ENCODE assay signal across 9 cellular contexts in the genomic region with DNA sequence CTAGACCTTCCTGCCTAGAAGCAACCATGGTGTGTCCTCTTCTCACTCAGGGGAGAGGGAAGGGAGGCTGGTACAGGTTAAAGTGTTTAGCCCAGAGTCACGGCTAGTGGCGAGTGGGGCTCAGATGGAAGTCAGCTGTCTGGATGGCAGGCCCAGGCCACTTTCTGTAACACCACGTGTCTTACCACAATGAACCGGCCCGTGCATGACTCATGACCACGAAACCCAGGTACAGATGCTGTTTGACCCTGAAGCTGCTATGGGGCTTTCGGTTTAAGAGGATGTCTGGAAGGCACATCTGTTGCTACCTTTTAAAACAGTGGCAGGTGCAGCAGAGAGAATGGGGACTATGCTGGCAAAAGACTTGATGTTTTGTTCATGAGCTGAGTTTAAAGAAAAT. TPM values are rescaled to one million over a fixed set of nuclear protein-coding genes. Genes with fewer than 3 reads are reported as not detected.
DNase-seq lines count a peak whose midpoint lies in the region; ATAC-seq and TF ChIP-seq lines count a peak whose summit lies in the region.
"Had no signal": no experiment of that assay in that cellular context is flagged by ENCODE, and none has a peak within 500 bp of the region (broad histone marks: within the 10 kb centered on the region; RNA-seq: fewer than 3 reads in every experiment).

No MANE protein-coding gene starts in this region.

- no peak overlapping the region for H3K4me3 ChIP-seq in Karpas-422 (ENCODE audit: low read length)
- H3K4me3 ChIP-seq: SK-N-MC had no signal

- no peaks in the 10 kb centered on the region for H3K27me3 ChIP-seq in Karpas-422 (ENCODE audit: low read length)

- peaks cover 39% of the 10 kb centered on the region for H3K36me3 Mint-ChIP-seq in activated CD4-positive, alpha-beta T cell treated with anti-CD3 and anti-CD28 coated beads, Interleukin-2, amount 10 ng/mL, durations not matched to agents 7 days and 5 days (ENCODE audit: low read depth)
- peaks cover 20% of the 10 kb centered on the region for H3K36me3 Mint-ChIP-seq in glutamatergic neuron (ENCODE audit: unreplicated experiment)

- H3K27ac Mint-ChIP-seq in activated CD4-positive, alpha-beta T cell treated with anti-CD3 and anti-CD28 coated beads, Interleukin-2, amount 10 ng/mL, durations not matched to agents 7 days and 5 days: peak overlapping the region; percentile 86
- H3K27ac Mint-ChIP-seq in glutamatergic neuron (ENCODE audit: unreplicated experiment): no peak overlapping the region

- H3K27ac ChIP-seq in Karpas-422 (ENCODE audit: low read length): no peak overlapping the region
- H3K27ac ChIP-seq: SK-N-MC had no signal

- H3K9me3 ChIP-seq in Karpas-422 (ENCODE audit: low read length): no peaks in the 10 kb centered on the region

- H3K4me1 ChIP-seq in Karpas-422 (ENCODE audit: low read length): peaks cover 8% of the 10 kb centered on the region

- peak; percentile 66 for DNase-seq in activated CD4-positive, alpha-beta T cell treated with anti-CD3 and anti-CD28 coated beads, Interleukin-2, amount 10 ng/mL, durations not matched to agents 7 days and 5 days
- DNase-seq in iris pigment epithelial cell (ENCODE audit: low read depth) (peak; percentile 74), glutamatergic neuron (no peak), Karpas-422 (no peak), NCI-H2029 (lab: John Stamatoyannopoulos, UW) (no peak), amniotic stem cell (lab: John Stamatoyannopoulos, UW) (no peak)

- no peak overlapping the region for H2AFZ ChIP-seq in Karpas-422 (ENCODE audit: low read length)

- H4K20me1 ChIP-seq in Karpas-422 (ENCODE audit: insufficient read depth, low read depth, low read length): no peaks in the 10 kb centered on the region

- no peak overlapping the region for H3K4me3 Mint-ChIP-seq in activated CD4-positive, alpha-beta T cell treated with anti-CD3 and anti-CD28 coated beads, Interleukin-2, amount 10 ng/mL, durations not matched to agents 7 days and 5 days
- no peak overlapping the region for H3K4me3 Mint-ChIP-seq in glutamatergic neuron (ENCODE audit: unreplicated experiment)

- H3K27me3 Mint-ChIP-seq in activated CD4-positive, alpha-beta T cell treated with anti-CD3 and anti-CD28 coated beads, Interleukin-2, amount 10 ng/mL, durations not matched to agents 7 days and 5 days: no peaks in the 10 kb centered on the region
- peaks cover 9% of the 10 kb centered on the region for H3K27me3 Mint-ChIP-seq in glutamatergic neuron (ENCODE audit: unreplicated experiment)

- CTCF ChIA-PET in activated CD4-positive, alpha-beta T cell treated with anti-CD3 and anti-CD28 coated beads, Interleukin-2, amount 10 ng/mL, durations not matched to agents 7 days and 5 days (lab: Charles Lee): no interaction called here

- no peaks in the 10 kb centered on the region; the same call in 1 of the 2 replicates for H3K36me3 ChIP-seq in Karpas-422 (ENCODE audit: insufficient read depth, low read length)

- H3K4me1 Mint-ChIP-seq in activated CD4-positive, alpha-beta T cell treated with anti-CD3 and anti-CD28 coated beads, Interleukin-2, amount 10 ng/mL, durations not matched to agents 7 days and 5 days: peaks cover 72% of the 10 kb centered on the region
- peaks cover 28% of the 10 kb centered on the region for H3K4me1 Mint-ChIP-seq in glutamatergic neuron (ENCODE audit: low read depth, unreplicated experiment)

- no peak for TF ChIP-seq CTCF in glutamatergic neuron (IDR thresholded peaks at IDR 0.05; ENCODE audit: partially characterized antibody, unreplicated experiment)

- H3K4me2 ChIP-seq in Karpas-422 (ENCODE audit: low read depth, low read length, poor library complexity, severe bottlenecking): no peak overlapping the region

- H3K79me2 ChIP-seq in Karpas-422 (ENCODE audit: low read length): no peaks in the 10 kb centered on the region

- POLR2A ChIA-PET in activated CD4-positive, alpha-beta T cell treated with anti-CD3 and anti-CD28 coated beads, Interleukin-2, amount 10 ng/mL, durations not matched to agents 7 days and 5 days (lab: Charles Lee): no interaction called here

- H3K9me2 ChIP-seq in Karpas-422 (replicated peaks; ENCODE audit: insufficient read depth, low read length): no peaks in the 10 kb centered on the region

- H3K9me3 Mint-ChIP-seq in activated CD4-positive, alpha-beta T cell treated with anti-CD3 and anti-CD28 coated beads, Interleukin-2, amount 10 ng/mL, durations not matched to agents 7 days and 5 days: peaks cover 23% of the 10 kb centered on the region
- peaks cover 14% of the 10 kb centered on the region for H3K9me3 Mint-ChIP-seq in glutamatergic neuron (ENCODE audit: unreplicated experiment)

- ATAC-seq in GM19397 (IDR thresholded peaks at IDR 0.05; ENCODE audit: unreplicated experiment) (peak; percentile 95), HG03159 (IDR thresholded peaks at IDR 0.05; ENCODE audit: unreplicated experiment) (peak; percentile 97)

- H3K9ac ChIP-seq in Karpas-422 (ENCODE audit: low read length): no peak overlapping the region

RNA-seq across cellular contexts. Expression of a gene that starts 36.5 kb away (rescaled TPM):
- 10 to 100 TPM; 27.1 to 28.3 TPM for total RNA-seq in activated CD4-positive, alpha-beta T cell treated with anti-CD3 and anti-CD28 coated beads, Interleukin-2, amount 10 ng/mL, durations not matched to agents 7 days and 5 days
- 17.0 TPM for total RNA-seq in glutamatergic neuron (ENCODE audit: unreplicated experiment)
- 62.7 and 109 TPM in 2 replicates for total RNA-seq in Karpas-422 (2014; rRNA removed; shearing (Covaris generic); ENCODE audit: low replicate concordance)

Comparison
In these comparisons a context has a peak if more than half of its experiments do, and no peak if none do; other contexts are left out.
1. DNase-seq: peak in activated CD4-positive, alpha-beta T cell treated with anti-CD3 and anti-CD28 coated beads, Interleukin-2, amount 10 ng/mL, durations not matched to agents 7 days and 5 days (single experiment) and iris pigment epithelial cell (single experiment); none in glutamatergic neuron (single experiment), Karpas-422 (single experiment), NCI-H2029 (single experiment) and amniotic stem cell (single experiment).